8 cellular contexts compared by ENCODE assay signal in genomic region chr5:115634343-115635132, GRCh38. TPM values are rescaled to one million over a fixed set of nuclear protein-coding genes. Genes with fewer than 3 reads are reported as not detected.
DNase-seq lines count a peak whose midpoint lies in the region; ATAC-seq, FAIRE-seq and TF ChIP-seq lines count a peak whose summit lies in the region.

No MANE protein-coding gene starts in this region.

- H3K9me3 ChIP-seq in RWPE2 (ENCODE audit: severe bottlenecking) (no peaks in the 10 kb centered on the region), neuron (ENCODE audit: low read length) (no peaks in the 10 kb centered on the region)

- ATAC-seq in RWPE2 (ENCODE audit: low read depth): peak; percentile 98

- no peak overlapping the region for H3K27ac ChIP-seq in RWPE2 (ENCODE audit: poor library complexity, severe bottlenecking)

- peak; percentile 99 for TF ChIP-seq CTCF in LNCaP clone FGC (IDR thresholded peaks at IDR 0.05; ENCODE audit: control insufficient read depth, extremely low read depth, insufficient read depth)
- TF ChIP-seq CTCF in RWPE2 (IDR thresholded peaks at IDR 0.05; ENCODE audit: poor library complexity, severe bottlenecking): peak; percentile 97

- H2AFZ ChIP-seq in neuron (ENCODE audit: low read depth, low read length): peak overlapping the region; percentile 68

- H3K4me1 ChIP-seq in RWPE2 (ENCODE audit: insufficient read depth, poor library complexity, severe bottlenecking): peaks cover 6% of the 10 kb centered on the region
- peaks cover 38% of the 10 kb centered on the region for H3K4me1 ChIP-seq in neuron (ENCODE audit: insufficient read depth, low read length)

- H3K36me3 ChIP-seq in RWPE2 (ENCODE audit: low read depth): no peaks in the 10 kb centered on the region
- H3K36me3 ChIP-seq in neuron (ENCODE audit: insufficient read depth, low read length): no peaks in the 10 kb centered on the region

- FAIRE-seq in frontal cortex (lab: Jason Lieb, UNC): peak; percentile 99

- H3K27me3 ChIP-seq in RWPE2 (ENCODE audit: insufficient read depth, poor library complexity, severe bottlenecking) (no peaks in the 10 kb centered on the region), neuron (ENCODE audit: insufficient read depth, low read length) (no peaks in the 10 kb centered on the region)

- no peak overlapping the region for H3K4me3 ChIP-seq in LNCaP clone FGC (ENCODE audit: low read depth, low read length)
- peak overlapping the region; percentile 12 for H3K4me3 ChIP-seq in RWPE2 (ENCODE audit: severe bottlenecking)
- peak overlapping the region; percentile 39 for H3K4me3 ChIP-seq in neuron (ENCODE audit: low read length)

- peak; percentile 88 for DNase-seq in ELF-1 (ENCODE audit: low read depth, low spot score)
- peak; percentile 86 for DNase-seq in H4 (ENCODE audit: low spot score)
- DNase-seq in LNCaP clone FGC (ENCODE audit: low read depth): peak; percentile 64
- DNase-seq in RWPE2 (ENCODE audit: low spot score): peak; percentile 80
- DNase-seq in activated effector memory CD4-positive, alpha-beta T cell treated with Interleukin-2 at 50 U/mL for 16 hours: peak; percentile 69
- peak; percentile 61 to 67 for DNase-seq in frontal cortex (ENCODE audit: low spot score in 2 of 2)
- DNase-seq in stromal cell of bone marrow (ENCODE audit: low read depth): peak; percentile 74

RNA-seq across cellular contexts. Expression of gene TMED7, which starts 8.7 kb away (rescaled TPM):
- total RNA-seq in H4 (2014; rRNA removed; shearing (Covaris generic)): 128 and 161 TPM in 2 replicates
- 109 TPM for total RNA-seq in frontal cortex

RNA-seq across cellular contexts. Expression of gene TICAM2, which starts 32.3 kb away (rescaled TPM):
- total RNA-seq in H4 (2014; rRNA removed; shearing (Covaris generic)): 0.16 and 4.5 TPM in 2 replicates
- 1.2 TPM for total RNA-seq in frontal cortex
